ENCODE assay signal across 11 cellular contexts in genomic region chr3:114456742-114457141, GRCh38.
DNase-seq lines count a peak whose midpoint lies in the region; ATAC-seq, FAIRE-seq and TF ChIP-seq lines count a peak whose summit lies in the region.
"Had no signal": no experiment of that assay in that cellular context is flagged by ENCODE, and none has a peak within 500 bp of the region (broad histone marks: within the 10 kb centered on the region; RNA-seq: fewer than 3 reads in every experiment).

No MANE protein-coding gene starts in this region.

- H3K4me3 ChIP-seq in esophagus muscularis mucosa = no peak overlapping the region
- H3K4me3 ChIP-seq: K562, SJSA1 had no signal

- peaks cover 31 to 41% (median 33%) of the 10 kb centered on the region in 4 donors for H3K4me1 ChIP-seq in esophagus muscularis mucosa

- H3K9me3 ChIP-seq in esophagus muscularis mucosa = no peaks in the 10 kb centered on the region
- H3K9me3 ChIP-seq: SJSA1 had no signal

- 89% methylated on average over 4 of the region's 4 CpGs for WGBS in esophagus muscularis mucosa

- H3K36me3 Mint-ChIP-seq in memory B cell = no peaks in the 10 kb centered on the region

- TF ChIP-seq CTCF in esophagus muscularis mucosa (IDR thresholded peaks at IDR 0.05) = no peak

- H3K27me3 Mint-ChIP-seq in memory B cell = no peaks in the 10 kb centered on the region

- no peaks in the 10 kb centered on the region for H3K27me3 ChIP-seq in esophagus muscularis mucosa
- H3K27me3 ChIP-seq: SJSA1 had no signal

- H3K4me1 Mint-ChIP-seq in memory B cell = peaks cover 23% of the 10 kb centered on the region

- no peaks in the 10 kb centered on the region for H3K9me3 Mint-ChIP-seq in memory B cell

- no peaks in the 10 kb centered on the region for H3K36me3 ChIP-seq in esophagus muscularis mucosa
- H3K36me3 ChIP-seq: SJSA1 had no signal

- no peak for TF ChIP-seq EP300 in esophagus muscularis mucosa (IDR thresholded peaks at IDR 0.05)

- ATAC-seq in GM18858 (IDR thresholded peaks at IDR 0.05; ENCODE audit: unreplicated experiment) (peak; percentile 85), GM21515 (IDR thresholded peaks at IDR 0.05; ENCODE audit: unreplicated experiment) (peak; percentile 72), HG03139 (IDR thresholded peaks at IDR 0.05; ENCODE audit: unreplicated experiment) (peak; percentile 70), memory B cell (ENCODE audit: low read depth) (peak; percentile 73)
- ATAC-seq: K562 had no signal

- no peak overlapping the region for H3K4me3 Mint-ChIP-seq in memory B cell

- no peak for FAIRE-seq in HTR-8/SVneo (lab: Jason Lieb, UNC)
- FAIRE-seq: K562 had no signal

- no peak overlapping the region for H3K27ac ChIP-seq in esophagus muscularis mucosa (replicated peaks in 1 of 4)
- H3K27ac ChIP-seq: SJSA1 had no signal

- H3K27ac Mint-ChIP-seq in memory B cell = no peak overlapping the region

- DNase-seq in memory B cell (ENCODE audit: low spot score in 2 of 2) (peak in 1 of 2 donors; percentile 54), esophagus muscularis mucosa (ENCODE audit: extremely low spot score) (no peak), HTR-8/SVneo (ENCODE audit: insufficient read length, low spot score) (no peak), NCI-H2171 (lab: John Stamatoyannopoulos, UW) (no peak), NCI-H446 treated with DMSO at 0.1 percent for 48 hours (lab: John Stamatoyannopoulos, UW) (no peak)
- DNase-seq: GF-D8 had no signal

- TF ChIP-seq POLR2A in esophagus muscularis mucosa (IDR thresholded peaks at IDR 0.05; ENCODE audit: low read depth) = no peak

- intact Hi-C loops in esophagus muscularis mucosa (cut with DNase I) = no loop called here
